Comparison of ENCODE assay signal across 19 cellular contexts in genomic region chrX:154483325-154483724, GRCh38. TPM values are rescaled to one million over a fixed set of nuclear protein-coding genes. Genes with fewer than 3 reads are reported as not detected.
DNase-seq lines count a peak whose midpoint lies in the region; ATAC-seq and TF ChIP-seq lines count a peak whose summit lies in the region.
"Had no signal": no experiment of that assay in that cellular context is flagged by ENCODE, and none has a peak within 500 bp of the region (broad histone marks: within the 10 kb centered on the region; RNA-seq: fewer than 3 reads in every experiment).

No MANE protein-coding gene starts in this region.

- no peak for TF ChIP-seq CTCF in coronary artery (IDR thresholded peaks at IDR 0.05)
- no peak for TF ChIP-seq CTCF in gastrocnemius medialis (IDR thresholded peaks at IDR 0.05 in 4 of 5, conservative IDR thresholded peaks at IDR 0.05 in 1 of 5)

- H3K27me3 Mint-ChIP-seq in activated naive CD8-positive, alpha-beta T cell = no peaks in the 10 kb centered on the region
- H3K27me3 Mint-ChIP-seq in activated naive CD8-positive, alpha-beta T cell treated with anti-CD3 and anti-CD28 coated beads for 36 hours = no peaks in the 10 kb centered on the region
- H3K27me3 Mint-ChIP-seq: CD4-positive, alpha-beta T cell had no signal

- H3K4me1 Mint-ChIP-seq in activated naive CD8-positive, alpha-beta T cell (ENCODE audit: low read depth) = peaks cover 12% of the 10 kb centered on the region
- H3K4me1 Mint-ChIP-seq in activated naive CD8-positive, alpha-beta T cell treated with anti-CD3 and anti-CD28 coated beads for 36 hours = peaks cover 16% of the 10 kb centered on the region

- H3K36me3 Mint-ChIP-seq in activated naive CD8-positive, alpha-beta T cell = no peaks in the 10 kb centered on the region
- peaks cover 3% of the 10 kb centered on the region for H3K36me3 Mint-ChIP-seq in activated naive CD8-positive, alpha-beta T cell treated with anti-CD3 and anti-CD28 coated beads for 36 hours

- H3K9me3 ChIP-seq in gastrocnemius medialis = no peaks in the 10 kb centered on the region
- H3K9me3 ChIP-seq: SJCRH30 had no signal

- no peaks in the 10 kb centered on the region for H3K36me3 ChIP-seq in gastrocnemius medialis
- H3K36me3 ChIP-seq: SJCRH30 had no signal

- TF ChIP-seq POLR2A in Raji (IDR thresholded peaks at IDR 0.05; ENCODE audit: insufficient read depth, low read depth, low read length) = 0 out of 2 replicates have a peak, but pooled peaks have one; percentile 26
- TF ChIP-seq POLR2A in gastrocnemius medialis (IDR thresholded peaks at IDR 0.05) = no peak

- peaks cover 17 to 28% of the 10 kb centered on the region in 2 donors for H3K4me1 ChIP-seq in gastrocnemius medialis
- H3K4me1 ChIP-seq: SJCRH30 had no signal

- H3K4me3 Mint-ChIP-seq in activated naive CD8-positive, alpha-beta T cell = peak overlapping the region; percentile 64
- no peak overlapping the region for H3K4me3 Mint-ChIP-seq in activated naive CD8-positive, alpha-beta T cell treated with anti-CD3 and anti-CD28 coated beads for 36 hours
- H3K4me3 Mint-ChIP-seq: HFFc6 had no signal

- in situ Hi-C loops in gastrocnemius medialis (cut with MboI; ENCODE audit: low sequenced_read_pairs in 4 of 4) = no loop called here

- H3K9me3 Mint-ChIP-seq in activated naive CD8-positive, alpha-beta T cell (ENCODE audit: low read depth) = no peaks in the 10 kb centered on the region
- H3K9me3 Mint-ChIP-seq in activated naive CD8-positive, alpha-beta T cell treated with anti-CD3 and anti-CD28 coated beads for 36 hours = no peaks in the 10 kb centered on the region
- H3K9me3 Mint-ChIP-seq: CD4-positive, alpha-beta T cell; HFFc6 had no signal

- peak overlapping the region; percentile 61 for H3K27ac Mint-ChIP-seq in activated naive CD8-positive, alpha-beta T cell
- no peak overlapping the region for H3K27ac Mint-ChIP-seq in activated naive CD8-positive, alpha-beta T cell treated with anti-CD3 and anti-CD28 coated beads for 36 hours
- H3K27ac Mint-ChIP-seq: CD4-positive, alpha-beta T cell; HFFc6 had no signal

- no peaks in the 10 kb centered on the region for H3K27me3 ChIP-seq in gastrocnemius medialis
- H3K27me3 ChIP-seq: SJCRH30 had no signal

- intact Hi-C loops in gastrocnemius medialis (cut with DNase I; ENCODE audit: low total_unique reads) = no loop called here

- no peak for DNase-seq in activated naive CD8-positive, alpha-beta T cell treated with anti-CD3 and anti-CD28 coated beads for 36 hours
- DNase-seq in coronary artery (ENCODE audit: low spot score) (peak; percentile 67), gastrocnemius medialis (no peak), SHP77 treated with DMSO at 0.1 percent for 48 hours (lab: John Stamatoyannopoulos, UW) (no peak), DMS 273 (lab: John Stamatoyannopoulos, UW; ENCODE audit: unreplicated experiment) (no peak)
- DNase-seq: CD4-positive, alpha-beta T cell; DND-41; GF-D8; GOT3; HFFc6; Kasumi-1; NCI-H1417; NCI-H1930; NCI-H2171 treated with DMSO at 0.1 percent for 48 hours; NCI-H510A treated with DMSO at 0.1 percent for 48 hours had no signal

- H3K4me3 ChIP-seq in coronary artery (no peak overlapping the region), gastrocnemius medialis (no peak overlapping the region)
- H3K4me3 ChIP-seq: SJCRH30 had no signal

- ATAC-seq in gastrocnemius medialis = no peak
- no peak for ATAC-seq in HG02623 (IDR thresholded peaks at IDR 0.05; ENCODE audit: unreplicated experiment)

- no peak overlapping the region for H3K27ac ChIP-seq in coronary artery
- H3K27ac ChIP-seq in gastrocnemius medialis = peak overlapping the region in 3 of 4 donors; percentile 81 to 91 (median 88)
- H3K27ac ChIP-seq: SJCRH30 had no signal

RNA-seq across cellular contexts. Expression of gene UBL4A, which starts 3.1 kb away (rescaled TPM):
- total RNA-seq in activated naive CD8-positive, alpha-beta T cell treated with anti-CD3 and anti-CD28 coated beads for 36 hours = 10 to 100 TPM; 53.2 to 54.7 TPM
- 100 to 1,000 TPM in 1 of 4 donors, 10 to 100 TPM in 3; 54.6 to 116 (median 79.8) TPM for total RNA-seq in gastrocnemius medialis

RNA-seq across cellular contexts. Expression of gene LAGE3, which starts 4.2 kb away (rescaled TPM):
- 10 to 100 TPM; 65.1 to 72.4 TPM for total RNA-seq in activated naive CD8-positive, alpha-beta T cell treated with anti-CD3 and anti-CD28 coated beads for 36 hours
- 10 to 100 TPM; 26.0 to 72.5 (median 29.3) TPM for total RNA-seq in gastrocnemius medialis

RNA-seq across cellular contexts. Expression of gene SLC10A3, which starts 7.1 kb away (rescaled TPM):
- total RNA-seq in activated naive CD8-positive, alpha-beta T cell treated with anti-CD3 and anti-CD28 coated beads for 36 hours = 10 to 100 TPM; 18.0 to 19.0 TPM
- total RNA-seq in gastrocnemius medialis = 10 to 100 TPM; 11.8 to 33.3 (median 21.0) TPM

RNA-seq across cellular contexts. Expression of gene PLXNA3, which starts 25.2 kb away (rescaled TPM):
- 10 to 100 TPM; 22.3 to 23.1 TPM for total RNA-seq in activated naive CD8-positive, alpha-beta T cell treated with anti-CD3 and anti-CD28 coated beads for 36 hours
- 10 to 100 TPM in 1 of 4 donors, 1 to 10 TPM in 3; 1.2 to 10.7 (median 2.8) TPM for total RNA-seq in gastrocnemius medialis

RNA-seq across cellular contexts. Expression of gene FAM3A, which starts 32.7 kb away (rescaled TPM):
- 10 to 100 TPM; 26.8 to 27.3 TPM for total RNA-seq in activated naive CD8-positive, alpha-beta T cell treated with anti-CD3 and anti-CD28 coated beads for 36 hours
- 10 to 100 TPM; 28.3 to 44.5 (median 37.8) TPM for total RNA-seq in gastrocnemius medialis

Comparison
In these comparisons a context has a peak if more than half of its experiments do, and no peak if none do; other contexts are left out.
1. H3K27ac ChIP-seq: peak in gastrocnemius medialis (3 of 4); none in coronary artery (0 of 2).